In the genomic region with DNA sequence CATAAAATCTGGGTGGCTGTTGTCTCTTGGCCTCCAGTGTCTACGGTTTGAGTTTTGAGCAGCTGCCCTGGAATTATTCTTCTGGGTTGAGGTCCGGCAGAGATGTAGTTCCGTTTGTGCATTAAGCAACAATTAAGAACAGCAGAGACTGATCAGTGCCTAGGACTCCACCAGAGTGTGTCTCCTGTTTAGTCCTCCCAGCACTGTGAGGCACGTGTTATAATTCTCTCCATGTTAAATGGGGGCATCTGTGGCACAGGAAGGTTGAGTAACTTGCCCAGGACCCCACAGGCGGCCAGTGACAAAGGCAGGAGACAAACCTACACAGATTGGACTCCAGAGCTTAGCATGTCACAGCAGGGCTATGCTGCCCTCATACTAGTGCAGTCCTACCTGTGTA, we compare ENCODE assay signal across 1 cellular context.
TF ChIP-seq lines count a peak whose summit lies in the region.

No MANE protein-coding gene starts in this region.

TF ChIP-seq in GM23338, 12 proteins besides CTCF, POLR2A, EP300 and RAD21:
- TF ChIP-seq, protein P1, sequence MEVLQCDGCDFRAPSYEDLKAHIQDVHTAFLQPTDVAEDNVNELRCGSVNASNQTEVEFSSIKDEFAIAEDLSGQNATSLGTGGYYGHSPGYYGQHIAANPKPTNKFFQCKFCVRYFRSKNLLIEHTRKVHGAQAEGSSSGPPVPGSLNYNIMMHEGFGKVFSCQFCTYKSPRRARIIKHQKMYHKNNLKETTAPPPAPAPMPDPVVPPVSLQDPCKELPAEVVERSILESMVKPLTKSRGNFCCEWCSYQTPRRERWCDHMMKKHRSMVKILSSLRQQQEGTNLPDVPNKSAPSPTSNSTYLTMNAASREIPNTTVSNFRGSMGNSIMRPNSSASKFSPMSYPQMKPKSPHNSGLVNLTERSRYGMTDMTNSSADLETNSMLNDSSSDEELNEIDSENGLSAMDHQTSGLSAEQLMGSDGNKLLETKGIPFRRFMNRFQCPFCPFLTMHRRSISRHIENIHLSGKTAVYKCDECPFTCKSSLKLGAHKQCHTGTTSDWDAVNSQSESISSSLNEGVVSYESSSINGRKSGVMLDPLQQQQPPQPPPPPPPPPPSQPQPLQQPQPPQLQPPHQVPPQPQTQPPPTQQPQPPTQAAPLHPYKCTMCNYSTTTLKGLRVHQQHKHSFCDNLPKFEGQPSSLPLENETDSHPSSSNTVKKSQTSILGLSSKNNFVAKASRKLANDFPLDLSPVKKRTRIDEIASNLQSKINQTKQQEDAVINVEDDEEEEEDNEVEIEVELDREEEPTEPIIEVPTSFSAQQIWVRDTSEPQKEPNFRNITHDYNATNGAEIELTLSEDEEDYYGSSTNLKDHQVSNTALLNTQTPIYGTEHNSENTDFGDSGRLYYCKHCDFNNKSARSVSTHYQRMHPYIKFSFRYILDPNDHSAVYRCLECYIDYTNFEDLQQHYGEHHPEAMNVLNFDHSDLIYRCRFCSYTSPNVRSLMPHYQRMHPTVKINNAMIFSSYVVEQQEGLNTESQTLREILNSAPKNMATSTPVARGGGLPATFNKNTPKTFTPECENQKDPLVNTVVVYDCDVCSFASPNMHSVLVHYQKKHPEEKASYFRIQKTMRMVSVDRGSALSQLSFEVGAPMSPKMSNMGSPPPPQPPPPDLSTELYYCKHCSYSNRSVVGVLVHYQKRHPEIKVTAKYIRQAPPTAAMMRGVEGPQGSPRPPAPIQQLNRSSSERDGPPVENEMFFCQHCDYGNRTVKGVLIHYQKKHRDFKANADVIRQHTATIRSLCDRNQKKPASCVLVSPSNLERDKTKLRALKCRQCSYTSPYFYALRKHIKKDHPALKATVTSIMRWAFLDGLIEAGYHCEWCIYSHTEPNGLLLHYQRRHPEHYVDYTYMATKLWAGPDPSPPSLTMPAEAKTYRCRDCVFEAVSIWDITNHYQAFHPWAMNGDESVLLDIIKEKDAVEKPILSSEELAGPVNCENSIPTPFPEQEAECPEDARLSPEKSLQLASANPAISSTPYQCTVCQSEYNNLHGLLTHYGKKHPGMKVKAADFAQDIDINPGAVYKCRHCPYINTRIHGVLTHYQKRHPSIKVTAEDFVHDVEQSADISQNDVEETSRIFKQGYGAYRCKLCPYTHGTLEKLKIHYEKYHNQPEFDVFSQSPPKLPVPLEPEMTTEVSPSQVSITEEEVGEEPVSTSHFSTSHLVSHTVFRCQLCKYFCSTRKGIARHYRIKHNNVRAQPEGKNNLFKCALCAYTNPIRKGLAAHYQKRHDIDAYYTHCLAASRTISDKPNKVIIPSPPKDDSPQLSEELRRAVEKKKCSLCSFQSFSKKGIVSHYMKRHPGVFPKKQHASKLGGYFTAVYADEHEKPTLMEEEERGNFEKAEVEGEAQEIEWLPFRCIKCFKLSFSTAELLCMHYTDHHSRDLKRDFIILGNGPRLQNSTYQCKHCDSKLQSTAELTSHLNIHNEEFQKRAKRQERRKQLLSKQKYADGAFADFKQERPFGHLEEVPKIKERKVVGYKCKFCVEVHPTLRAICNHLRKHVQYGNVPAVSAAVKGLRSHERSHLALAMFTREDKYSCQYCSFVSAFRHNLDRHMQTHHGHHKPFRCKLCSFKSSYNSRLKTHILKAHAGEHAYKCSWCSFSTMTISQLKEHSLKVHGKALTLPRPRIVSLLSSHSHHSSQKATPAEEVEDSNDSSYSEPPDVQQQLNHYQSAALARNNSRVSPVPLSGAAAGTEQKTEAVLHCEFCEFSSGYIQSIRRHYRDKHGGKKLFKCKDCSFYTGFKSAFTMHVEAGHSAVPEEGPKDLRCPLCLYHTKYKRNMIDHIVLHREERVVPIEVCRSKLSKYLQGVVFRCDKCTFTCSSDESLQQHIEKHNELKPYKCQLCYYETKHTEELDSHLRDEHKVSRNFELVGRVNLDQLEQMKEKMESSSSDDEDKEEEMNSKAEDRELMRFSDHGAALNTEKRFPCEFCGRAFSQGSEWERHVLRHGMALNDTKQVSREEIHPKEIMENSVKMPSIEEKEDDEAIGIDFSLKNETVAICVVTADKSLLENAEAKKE (CRISPR knock-in tag; IDR thresholded peaks at IDR 0.05), result no peak
- TF ChIP-seq STAT1 (IDR thresholded peaks at IDR 0.05; ENCODE audit: unreplicated experiment), result no peak
- TF ChIP-seq NANOG (IDR thresholded peaks at IDR 0.05; ENCODE audit: borderline replicate concordance), result no peak
